1 cellular context compared by ENCODE assay signal in genomic region chr3:46400000-46400734, GRCh38.
TF ChIP-seq lines count a peak whose summit lies in the region.

No MANE protein-coding gene starts in this region.

TF ChIP-seq in K562, 482 proteins besides CTCF, POLR2A, EP300 and RAD21 (continued from another document and continues in another):
- TF ChIP-seq ZNF197 (CRISPR knock-in tag; IDR thresholded peaks at IDR 0.05; ENCODE audit: low read depth): peak; percentile 78; the same call in 1 of the 2 replicates
- TF ChIP-seq EWSR1 (IDR thresholded peaks at IDR 0.05; ENCODE audit: borderline replicate concordance, low read depth, partially characterized antibody): no peak
- peak; percentile 55; the same call in 1 of the 2 replicates for TF ChIP-seq OTX1 (CRISPR knock-in tag; IDR thresholded peaks at IDR 0.05)
- peak; percentile 87 for TF ChIP-seq BCOR (IDR thresholded peaks at IDR 0.05)
- TF ChIP-seq ZNF347 (CRISPR knock-in tag; IDR thresholded peaks at IDR 0.05; ENCODE audit: low read depth): no peak
- TF ChIP-seq NRF1 (conservative IDR thresholded peaks at IDR 0.05 in 1 of 2, IDR thresholded peaks at IDR 0.05 in 1 of 2): peak in 1 of 2 experiments; percentile 7; a peak in 1 of 4 replicates
- TF ChIP-seq MAX (CRISPR knock-in tag; IDR thresholded peaks at IDR 0.05): no peak
- TF ChIP-seq KLF10 (CRISPR knock-in tag; IDR thresholded peaks at IDR 0.05): no peak
- peak; percentile 100 for TF ChIP-seq MEIS2 (IDR thresholded peaks at IDR 0.05; ENCODE audit: partially characterized antibody)
- TF ChIP-seq, protein P1, sequence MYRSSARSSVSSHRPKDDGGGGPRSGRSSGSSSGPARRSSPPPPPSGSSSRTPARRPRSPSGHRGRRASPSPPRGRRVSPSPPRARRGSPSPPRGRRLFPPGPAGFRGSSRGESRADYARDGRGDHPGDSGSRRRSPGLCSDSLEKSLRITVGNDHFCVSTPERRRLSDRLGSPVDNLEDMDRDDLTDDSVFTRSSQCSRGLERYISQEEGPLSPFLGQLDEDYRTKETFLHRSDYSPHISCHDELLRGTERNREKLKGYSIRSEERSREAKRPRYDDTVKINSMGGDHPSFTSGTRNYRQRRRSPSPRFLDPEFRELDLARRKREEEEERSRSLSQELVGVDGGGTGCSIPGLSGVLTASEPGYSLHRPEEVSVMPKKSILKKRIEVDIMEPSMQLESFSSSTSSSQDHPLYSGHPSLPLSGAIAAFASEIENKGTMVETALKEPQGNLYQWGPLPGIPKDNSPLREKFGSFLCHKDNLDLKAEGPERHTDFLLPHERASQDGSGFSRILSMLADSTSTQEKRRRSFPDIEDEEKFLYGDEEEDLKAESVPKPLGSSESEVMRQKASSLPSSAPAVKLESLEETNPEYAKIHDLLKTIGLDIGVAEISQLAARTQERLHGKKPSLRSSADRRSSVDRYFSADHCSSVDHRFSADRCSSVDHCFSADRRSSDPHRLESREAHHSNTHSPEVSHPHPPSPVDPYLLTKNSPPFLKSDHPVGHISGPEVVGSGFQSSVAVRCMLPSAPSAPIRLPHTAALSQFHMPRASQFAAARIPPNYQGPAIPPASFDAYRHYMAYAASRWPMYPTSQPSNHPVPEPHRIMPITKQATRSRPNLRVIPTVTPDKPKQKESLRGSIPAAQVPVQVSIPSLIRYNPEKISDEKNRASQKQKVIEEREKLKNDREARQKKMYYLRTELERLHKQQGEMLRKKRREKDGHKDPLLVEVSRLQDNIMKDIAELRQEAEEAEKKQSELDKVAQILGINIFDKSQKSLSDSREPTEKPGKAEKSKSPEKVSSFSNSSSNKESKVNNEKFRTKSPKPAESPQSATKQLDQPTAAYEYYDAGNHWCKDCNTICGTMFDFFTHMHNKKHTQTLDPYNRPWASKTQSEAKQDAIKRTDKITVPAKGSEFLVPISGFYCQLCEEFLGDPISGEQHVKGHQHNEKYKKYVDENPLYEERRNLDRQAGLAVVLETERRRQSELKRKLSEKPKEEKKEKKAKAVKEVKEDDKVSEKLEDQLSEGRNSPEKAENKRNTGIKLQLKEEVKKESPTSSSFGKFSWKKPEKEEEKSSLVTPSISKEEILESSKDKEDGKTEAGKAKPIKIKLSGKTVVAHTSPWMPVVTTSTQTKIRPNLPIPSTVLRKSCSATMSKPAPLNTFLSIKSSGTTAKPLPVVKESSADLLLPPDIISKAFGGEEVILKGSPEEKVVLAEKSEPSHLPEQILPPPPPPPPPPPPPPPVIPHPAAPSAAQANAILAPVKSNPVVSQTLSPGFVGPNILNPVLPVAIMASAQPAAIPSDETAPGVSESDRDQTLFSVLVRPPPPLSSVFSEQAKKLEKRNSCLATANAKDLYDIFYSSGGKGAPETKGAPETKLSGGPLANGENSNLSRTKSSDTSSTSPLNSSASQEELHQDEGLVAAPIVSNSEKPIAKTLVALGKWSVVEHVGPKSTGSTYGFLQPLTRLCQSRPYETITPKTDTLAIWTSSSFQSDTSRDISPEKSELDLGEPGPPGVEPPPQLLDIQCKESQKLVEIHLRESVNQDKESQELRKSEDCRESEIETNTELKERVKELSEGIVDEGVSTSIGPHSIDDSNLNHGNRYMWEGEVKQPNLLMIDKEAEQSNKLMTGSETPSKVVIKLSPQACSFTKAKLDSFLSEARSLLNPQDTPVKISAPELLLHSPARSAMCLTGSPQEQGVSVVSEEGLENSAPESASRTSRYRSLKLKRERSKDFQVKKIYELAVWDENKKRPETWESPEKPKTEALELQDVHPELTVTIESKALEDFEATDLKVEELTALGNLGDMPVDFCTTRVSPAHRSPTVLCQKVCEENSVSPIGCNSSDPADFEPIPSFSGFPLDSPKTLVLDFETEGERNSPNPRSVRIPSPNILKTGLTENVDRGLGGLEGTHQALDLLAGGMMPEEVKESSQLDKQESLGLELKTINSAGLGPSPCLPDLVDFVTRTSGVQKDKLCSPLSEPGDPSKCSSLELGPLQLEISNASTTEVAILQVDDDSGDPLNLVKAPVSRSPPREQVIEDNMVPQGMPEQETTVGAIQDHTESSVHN (IDR thresholded peaks at IDR 0.05; ENCODE audit: borderline replicate concordance in 1 of 2, low read depth in 1 of 2): peak in 1 of 2 experiments; percentile 93; a peak in 2 of 4 replicates
- TF ChIP-seq PATZ1 (CRISPR knock-in tag; IDR thresholded peaks at IDR 0.05; ENCODE audit: borderline replicate concordance): no peak
- TF ChIP-seq ZNF639 (CRISPR knock-in tag; conservative IDR thresholded peaks at IDR 0.05 in 1 of 2, IDR thresholded peaks at IDR 0.05 in 1 of 2): peak in 1 of 2 experiments; percentile 83; a peak in 2 of 4 replicates
- TF ChIP-seq, protein P2, sequence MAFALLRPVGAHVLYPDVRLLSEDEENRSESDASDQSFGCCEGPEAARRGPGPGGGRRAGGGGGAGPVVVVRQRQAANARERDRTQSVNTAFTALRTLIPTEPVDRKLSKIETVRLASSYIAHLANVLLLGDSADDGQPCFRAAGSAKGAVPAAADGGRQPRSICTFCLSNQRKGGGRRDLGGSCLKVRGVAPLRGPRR (CRISPR knock-in tag; IDR thresholded peaks at IDR 0.05): no peak
- no peak for TF ChIP-seq HIVEP1 (CRISPR knock-in tag; IDR thresholded peaks at IDR 0.05)
- no peak for TF ChIP-seq THAP12 (CRISPR knock-in tag; IDR thresholded peaks at IDR 0.05)
- TF ChIP-seq, protein P3, sequence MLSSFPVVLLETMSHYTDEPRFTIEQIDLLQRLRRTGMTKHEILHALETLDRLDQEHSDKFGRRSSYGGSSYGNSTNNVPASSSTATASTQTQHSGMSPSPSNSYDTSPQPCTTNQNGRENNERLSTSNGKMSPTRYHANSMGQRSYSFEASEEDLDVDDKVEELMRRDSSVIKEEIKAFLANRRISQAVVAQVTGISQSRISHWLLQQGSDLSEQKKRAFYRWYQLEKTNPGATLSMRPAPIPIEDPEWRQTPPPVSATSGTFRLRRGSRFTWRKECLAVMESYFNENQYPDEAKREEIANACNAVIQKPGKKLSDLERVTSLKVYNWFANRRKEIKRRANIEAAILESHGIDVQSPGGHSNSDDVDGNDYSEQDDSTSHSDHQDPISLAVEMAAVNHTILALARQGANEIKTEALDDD (IDR thresholded peaks at IDR 0.05): peak; percentile 76
- TF ChIP-seq MYC (IDR thresholded peaks at IDR 0.05; ENCODE audit: low read depth, low read length): peak; percentile 45; the same call in 1 of the 2 replicates
- TF ChIP-seq MYC (CRISPR knock-in tag; IDR thresholded peaks at IDR 0.05; ENCODE audit: borderline replicate concordance, low read depth): no peak
- TF ChIP-seq, protein P4, sequence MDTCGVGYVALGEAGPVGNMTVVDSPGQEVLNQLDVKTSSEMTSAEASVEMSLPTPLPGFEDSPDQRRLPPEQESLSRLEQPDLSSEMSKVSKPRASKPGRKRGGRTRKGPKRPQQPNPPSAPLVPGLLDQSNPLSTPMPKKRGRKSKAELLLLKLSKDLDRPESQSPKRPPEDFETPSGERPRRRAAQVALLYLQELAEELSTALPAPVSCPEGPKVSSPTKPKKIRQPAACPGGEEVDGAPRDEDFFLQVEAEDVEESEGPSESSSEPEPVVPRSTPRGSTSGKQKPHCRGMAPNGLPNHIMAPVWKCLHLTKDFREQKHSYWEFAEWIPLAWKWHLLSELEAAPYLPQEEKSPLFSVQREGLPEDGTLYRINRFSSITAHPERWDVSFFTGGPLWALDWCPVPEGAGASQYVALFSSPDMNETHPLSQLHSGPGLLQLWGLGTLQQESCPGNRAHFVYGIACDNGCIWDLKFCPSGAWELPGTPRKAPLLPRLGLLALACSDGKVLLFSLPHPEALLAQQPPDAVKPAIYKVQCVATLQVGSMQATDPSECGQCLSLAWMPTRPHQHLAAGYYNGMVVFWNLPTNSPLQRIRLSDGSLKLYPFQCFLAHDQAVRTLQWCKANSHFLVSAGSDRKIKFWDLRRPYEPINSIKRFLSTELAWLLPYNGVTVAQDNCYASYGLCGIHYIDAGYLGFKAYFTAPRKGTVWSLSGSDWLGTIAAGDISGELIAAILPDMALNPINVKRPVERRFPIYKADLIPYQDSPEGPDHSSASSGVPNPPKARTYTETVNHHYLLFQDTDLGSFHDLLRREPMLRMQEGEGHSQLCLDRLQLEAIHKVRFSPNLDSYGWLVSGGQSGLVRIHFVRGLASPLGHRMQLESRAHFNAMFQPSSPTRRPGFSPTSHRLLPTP (IDR thresholded peaks at IDR 0.05; ENCODE audit: borderline replicate concordance, extremely low read depth, insufficient read length): no peak
- 0 out of 2 replicates have a peak, but pooled peaks have one; percentile 44 for TF ChIP-seq ZNF766 (CRISPR knock-in tag; conservative IDR thresholded peaks at IDR 0.05)
- TF ChIP-seq NFATC3 (IDR thresholded peaks at IDR 0.05): no peak
- no peak for TF ChIP-seq ZFP91 (CRISPR knock-in tag; IDR thresholded peaks at IDR 0.05)
- TF ChIP-seq BACH1 (tag; IDR thresholded peaks at IDR 0.05): peak; percentile 52; the same call in 1 of the 2 replicates
- TF ChIP-seq, protein P5, sequence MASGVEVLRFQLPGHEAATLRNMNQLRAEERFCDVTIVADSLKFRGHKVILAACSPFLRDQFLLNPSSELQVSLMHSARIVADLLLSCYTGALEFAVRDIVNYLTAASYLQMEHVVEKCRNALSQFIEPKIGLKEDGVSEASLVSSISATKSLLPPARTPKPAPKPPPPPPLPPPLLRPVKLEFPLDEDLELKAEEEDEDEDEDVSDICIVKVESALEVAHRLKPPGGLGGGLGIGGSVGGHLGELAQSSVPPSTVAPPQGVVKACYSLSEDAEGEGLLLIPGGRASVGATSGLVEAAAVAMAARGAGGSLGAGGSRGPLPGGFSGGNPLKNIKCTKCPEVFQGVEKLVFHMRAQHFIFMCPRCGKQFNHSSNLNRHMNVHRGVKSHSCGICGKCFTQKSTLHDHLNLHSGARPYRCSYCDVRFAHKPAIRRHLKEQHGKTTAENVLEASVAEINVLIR (CRISPR knock-in tag; IDR thresholded peaks at IDR 0.05): peak; percentile 35; the same call in 1 of the 2 replicates
- no peak for TF ChIP-seq ZNF707 (CRISPR knock-in tag; conservative IDR thresholded peaks at IDR 0.05)
- TF ChIP-seq POLR2AphosphoS5 (IDR thresholded peaks at IDR 0.05; ENCODE audit: control insufficient read depth, insufficient read depth, low read depth, low read length): peak; percentile 65; the same call in 1 of the 2 replicates
- no peak for TF ChIP-seq ZNF561 (CRISPR knock-in tag; conservative IDR thresholded peaks at IDR 0.05)
- TF ChIP-seq MCM7 (IDR thresholded peaks at IDR 0.05): no peak
- no peak for TF ChIP-seq ZNF280B (CRISPR knock-in tag; IDR thresholded peaks at IDR 0.05)
- TF ChIP-seq ZNF232 (CRISPR knock-in tag; IDR thresholded peaks at IDR 0.05): no peak
